ENCODE assay signal across 32 cellular contexts in genomic region chr22:50521710-50522109, GRCh38. TPM values are rescaled to one million over a fixed set of nuclear protein-coding genes. Genes with fewer than 3 reads are reported as not detected.
"Had no signal": no experiment of that assay in that cellular context is flagged by ENCODE, and none has a peak within 500 bp of the region (broad histone marks: within the 10 kb centered on the region; RNA-seq: fewer than 3 reads in every experiment).

No MANE protein-coding gene starts in this region.

- DNase-seq: dermis blood vessel endothelial cell; effector memory CD4-positive, alpha-beta T cell; foreskin keratinocyte; kidney glomerular epithelial cell; natural killer cell; occipital lobe; sigmoid colon; stimulated activated CD4-positive, alpha-beta T cell treated with anti-CD3 and anti-CD28 coated beads, Interleukin-2, amount 100 ng/mL, for 24 hours; stimulated activated CD4-positive, alpha-beta T cell treated with anti-CD3 and anti-CD28 coated beads, Interleukin-4, amount 100 ng/mL, for 24 hours; stimulated activated naive CD4-positive, alpha-beta T cell treated with Interleukin-2 at 50 U/mL for 16 hours; stomach; thyroid gland; trophoblast cell had no signal

- H3K27ac Mint-ChIP-seq: memory B cell; natural killer cell; progenitor cell of endocrine pancreas; stimulated activated effector memory CD8-positive, alpha-beta T cell treated with anti-CD3 and anti-CD28 coated beads, Interleukin-12 subunit alpha, Interleukin-12 subunit beta, amount 100 ng/mL, for 72 hours had no signal

- H3K27ac ChIP-seq: coronary artery, esophagus muscularis mucosa, foreskin keratinocyte, gastroesophageal sphincter, heart left ventricle, hepatocyte, pancreas, sigmoid colon, stomach, thyroid gland, vagina had no signal

- ATAC-seq: foreskin keratinocyte; gastroesophageal sphincter; heart left ventricle; natural killer cell; pancreas; stimulated activated effector memory CD8-positive, alpha-beta T cell treated with anti-CD3 and anti-CD28 coated beads, Interleukin-12 subunit alpha, Interleukin-12 subunit beta, amount 100 ng/mL, for 72 hours had no signal

- H3K36me3 Mint-ChIP-seq: natural killer cell had no signal

- H3K4me3 ChIP-seq: coronary artery, esophagus muscularis mucosa, gastroesophageal sphincter, heart left ventricle, hepatocyte, lung, pancreas, sigmoid colon, stomach, thyroid gland, vagina had no signal

- H3K27me3 ChIP-seq: esophagus muscularis mucosa, foreskin keratinocyte, gastroesophageal sphincter, heart left ventricle, hepatocyte, pancreas, sigmoid colon, stomach, thyroid gland, vagina had no signal

- H3K9me3 Mint-ChIP-seq: memory B cell; natural killer cell; stimulated activated effector memory CD8-positive, alpha-beta T cell treated with anti-CD3 and anti-CD28 coated beads, Interleukin-12 subunit alpha, Interleukin-12 subunit beta, amount 100 ng/mL, for 72 hours had no signal

- H3K27me3 Mint-ChIP-seq: memory B cell, progenitor cell of endocrine pancreas had no signal

- H3K4me1 ChIP-seq: foreskin keratinocyte had no signal

- H3K4me3 Mint-ChIP-seq: memory B cell; natural killer cell; stimulated activated effector memory CD8-positive, alpha-beta T cell treated with anti-CD3 and anti-CD28 coated beads, Interleukin-12 subunit alpha, Interleukin-12 subunit beta, amount 100 ng/mL, for 72 hours had no signal

- H3K9me3 ChIP-seq: esophagus muscularis mucosa, gastroesophageal sphincter, heart left ventricle, pancreas, sigmoid colon, stomach, thyroid gland, vagina had no signal

RNA-seq across cellular contexts. Expression of gene SCO2, which starts 3.7 kb away (rescaled TPM):
- total RNA-seq: epithelial cell of proximal tubule, stomach, ureter had no signal

RNA-seq across cellular contexts. Expression of gene KLHDC7B, which starts 24.0 kb away (rescaled TPM):
- total RNA-seq: dermis blood vessel endothelial cell, endothelial cell of umbilical vein, epithelial cell of proximal tubule, foreskin keratinocyte, occipital lobe, progenitor cell of endocrine pancreas, sigmoid colon, skeletal muscle tissue, stomach, subcutaneous adipose tissue, temporal lobe had no signal
- polyA plus RNA-seq: endothelial cell of umbilical vein, fibroblast of lung, neural cell had no signal
